8 cellular contexts compared by ENCODE assay signal in the genomic region with DNA sequence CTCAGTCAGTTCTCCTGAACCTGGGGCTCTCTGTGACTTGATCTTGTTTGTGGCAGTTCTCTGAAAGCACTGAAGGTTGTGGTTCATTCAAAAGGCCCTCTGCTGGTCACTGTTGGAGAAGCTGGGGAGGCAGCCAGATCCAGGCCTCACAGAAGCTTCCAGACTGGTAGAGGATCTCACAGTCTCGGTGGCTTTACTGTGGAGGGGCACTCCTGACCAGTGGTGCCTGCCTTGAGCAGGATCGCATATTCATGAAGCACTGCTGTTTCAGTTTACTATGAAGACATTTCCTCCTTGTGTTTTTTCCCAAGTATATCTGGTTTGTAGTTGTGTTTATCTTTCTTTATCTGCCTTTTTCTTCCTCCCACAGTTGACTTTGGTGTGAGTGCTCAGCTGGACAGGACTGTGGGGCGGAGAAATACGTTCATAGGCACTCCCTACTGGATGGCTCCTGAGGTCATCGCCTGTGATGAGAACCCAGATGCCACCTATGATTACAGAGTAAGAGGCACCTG.
DNase-seq lines count a peak whose midpoint lies in the region; ATAC-seq and TF ChIP-seq lines count a peak whose summit lies in the region.

No MANE protein-coding gene starts in this region.

- peaks cover 20% of the 10 kb centered on the region for H3K36me3 Mint-ChIP-seq in natural killer cell treated with Interleukin-12 subunit alpha and Interleukin-12 subunit beta and Interleukin-15 and Interleukin-18, amount 100 ng/mL, for 72 hours

- intact Hi-C loops in OCI-LY7 (cut with micrococcal nuclease; ENCODE audit: unreplicated experiment) (loop anchor here (1.0 to 10.0 kb wide), 5 partner anchors 61 to 487 kb away; partner anchors contain the start of gene MAP4K4), esophagus squamous epithelium (cut with DNase I) (loop anchor here (5.0 kb wide), 2 partner anchors 309 to 414 kb away; no protein-coding TSS in a partner anchor), stomach (cut with DNase I; ENCODE audit: low total_unique reads) (loop anchor here (5.0 to 10.0 kb wide), 2 partner anchors 309 to 417 kb away; no protein-coding TSS in a partner anchor)

- H3K4me3 Mint-ChIP-seq in natural killer cell treated with Interleukin-12 subunit alpha and Interleukin-12 subunit beta and Interleukin-15 and Interleukin-18, amount 100 ng/mL, for 72 hours: peak overlapping the region; percentile 59

- ATAC-seq in GM18868 (IDR thresholded peaks at IDR 0.05; ENCODE audit: unreplicated experiment) (peak; percentile 62), HG03354 (IDR thresholded peaks at IDR 0.05; ENCODE audit: poor library complexity, severe bottlenecking, unreplicated experiment) (peak; percentile 70)
- ATAC-seq in natural killer cell treated with Interleukin-12 subunit alpha and Interleukin-12 subunit beta and Interleukin-15 and Interleukin-18, amount 100 ng/mL, for 72 hours: peak; percentile 67 to 71

- H3K4me2 ChIP-seq in OCI-LY7 (ENCODE audit: low read length): no peak overlapping the region

- H3K27me3 ChIP-seq in esophagus squamous epithelium (no peaks in the 10 kb centered on the region), stomach (no peaks in the 10 kb centered on the region)

- DNase-seq in AML-193 (lab: John Stamatoyannopoulos, UW) (peak; percentile 44 to 55), OCI-LY7 (ENCODE audit: low spot score) (peak; percentile 77), esophagus squamous epithelium (lab: John Stamatoyannopoulos, UW) (no peak), stomach (peak; percentile 78)
- DNase-seq in activated T-cell treated with anti-CD3 and anti-CD28 coated beads, Interleukin-2, amount 50 U/mL, for 1 hour: peak; percentile 61
- DNase-seq in natural killer cell treated with Interleukin-12 subunit alpha and Interleukin-12 subunit beta and Interleukin-15 and Interleukin-18, amount 100 ng/mL, for 72 hours (ENCODE audit: low spot score): peak; percentile 62

- H3K9me2 ChIP-seq in OCI-LY7 (ENCODE audit: insufficient read depth, low read length): no peaks in the 10 kb centered on the region

- TF ChIP-seq POLR2A in esophagus squamous epithelium (IDR thresholded peaks at IDR 0.05) (no peak), stomach (IDR thresholded peaks at IDR 0.05) (no peak)

- 69 to 70% methylated on average over 4 to 5 of the region's 5 CpGs for WGBS in esophagus squamous epithelium, 2 donors
- WGBS in stomach, 5 donors: 25 to 47% (median 41%) methylated on average over 5 of the region's 5 CpGs

- POLR2A ChIA-PET in OCI-LY7 (lab: Charles Lee): interaction anchor here (0.9 kb wide), 1 partner anchor 134 kb away, joined by 4 read pairs; the partner anchor contains the start of gene MAP4K4

- H3K27me3 Mint-ChIP-seq in natural killer cell treated with Interleukin-12 subunit alpha and Interleukin-12 subunit beta and Interleukin-15 and Interleukin-18, amount 100 ng/mL, for 72 hours: no peaks in the 10 kb centered on the region

- TF ChIP-seq EP300 in stomach (IDR thresholded peaks at IDR 0.05): no peak

- no peaks in the 10 kb centered on the region for H3K9me3 Mint-ChIP-seq in natural killer cell treated with Interleukin-12 subunit alpha and Interleukin-12 subunit beta and Interleukin-15 and Interleukin-18, amount 100 ng/mL, for 72 hours

- no peak overlapping the region for H2AFZ ChIP-seq in OCI-LY7 (ENCODE audit: low read length)

- H3K27ac Mint-ChIP-seq in natural killer cell treated with Interleukin-12 subunit alpha and Interleukin-12 subunit beta and Interleukin-15 and Interleukin-18, amount 100 ng/mL, for 72 hours: peak overlapping the region; percentile 22 to 25

- H3K27ac ChIP-seq in OCI-LY7 (ENCODE audit: low read depth, low read length, poor library complexity, severe bottlenecking): no peak overlapping the region
- peak overlapping the region in 3 of 4 donors; percentile 13 to 59 (median 29) for H3K27ac ChIP-seq in esophagus squamous epithelium
- peak overlapping the region; percentile 20 to 70 (median 69) for H3K27ac ChIP-seq in stomach

- peaks cover 41 to 48% of the 10 kb centered on the region in 2 donors for H3K4me1 Mint-ChIP-seq in natural killer cell treated with Interleukin-12 subunit alpha and Interleukin-12 subunit beta and Interleukin-15 and Interleukin-18, amount 100 ng/mL, for 72 hours (ENCODE audit: low read depth in 2 of 2)

- 0 out of 2 replicates have a peak, but pooled peaks cover 5% of the 10 kb centered on the region for H4K20me1 ChIP-seq in OCI-LY7 (ENCODE audit: insufficient read depth, low read length)

- H3K4me3 ChIP-seq in OCI-LY7 (ENCODE audit: low read depth, low read length, poor library complexity, severe bottlenecking) (no peak overlapping the region), esophagus squamous epithelium (no peak overlapping the region), stomach (no peak overlapping the region)

- CTCF ChIA-PET in OCI-LY7 (lab: Charles Lee; ENCODE audit: unreplicated experiment): no interaction called here

- H3K9me3 ChIP-seq in OCI-LY7 (ENCODE audit: low read length): no peaks in the 10 kb centered on the region
- no peaks in the 10 kb centered on the region for H3K9me3 ChIP-seq in esophagus squamous epithelium
- H3K9me3 ChIP-seq in stomach: no peaks in the 10 kb centered on the region

- no peaks in the 10 kb centered on the region for H3K79me2 ChIP-seq in OCI-LY7 (ENCODE audit: insufficient read depth, low read depth, low read length)

- H3K4me1 ChIP-seq in OCI-LY7 (ENCODE audit: insufficient read depth, low read length, poor library complexity, severe bottlenecking) (peaks cover 21% of the 10 kb centered on the region), esophagus squamous epithelium (peaks cover 0 to 49% (median 19%) of the 10 kb centered on the region in 3 donors), stomach (peaks cover 26 to 57% (median 42%) of the 10 kb centered on the region in 4 donors)

- H3K36me3 ChIP-seq in OCI-LY7 (ENCODE audit: insufficient read depth, low read length): peaks cover 86% of the 10 kb centered on the region
- H3K36me3 ChIP-seq in esophagus squamous epithelium: peaks cover 0 to 86% (median 9%) of the 10 kb centered on the region in 3 donors
- peaks cover 0 to 53% (median 52%) of the 10 kb centered on the region in 4 donors for H3K36me3 ChIP-seq in stomach

- BruUV-seq in OCI-LY7 (replicated peaks; lab: Mats Ljungman, UMichigan): no TSS peak

- peak; percentile 87 for TF ChIP-seq CTCF in OCI-LY7 (conservative IDR thresholded peaks at IDR 0.05; ENCODE audit: low read length)
- peak; percentile 45 to 81 (median 73) for TF ChIP-seq CTCF in esophagus squamous epithelium (IDR thresholded peaks at IDR 0.05)
- TF ChIP-seq CTCF in stomach (IDR thresholded peaks at IDR 0.05): peak in 5 of 7 experiments; percentile 71 to 81 (median 75)
